27 cellular contexts compared by ENCODE assay signal in genomic region chr19:55244004-55244680, GRCh38. TPM values are rescaled to one million over a fixed set of nuclear protein-coding genes. Genes with fewer than 3 reads are reported as not detected.
DNase-seq lines count a peak whose midpoint lies in the region; ATAC-seq and TF ChIP-seq lines count a peak whose summit lies in the region.
"Had no signal": no experiment of that assay in that cellular context is flagged by ENCODE, and none has a peak within 500 bp of the region (broad histone marks: within the 10 kb centered on the region; RNA-seq: fewer than 3 reads in every experiment).

No MANE protein-coding gene starts in this region.

- POLR2A ChIA-PET in CD8-positive, alpha-beta T cell (lab: Charles Lee): no interaction called here
- POLR2A ChIA-PET in WTC11 (lab: Charles Lee): no interaction called here
- POLR2A ChIA-PET in CD4-positive, alpha-beta memory T cell (lab: Charles Lee; ENCODE audit: partially characterized antibody): interaction anchor here (1.1 to 5.3 kb wide), 3 partner anchors 11 to 15 kb away, joined by 3 to 25 read pairs (median 5); partner anchors contain the start of gene PPP6R1

- TF ChIP-seq CTCF in CD8-positive, alpha-beta T cell (IDR thresholded peaks at IDR 0.05): no peak
- TF ChIP-seq CTCF in WTC11 (IDR thresholded peaks at IDR 0.05) (no peak), osteoblast (IDR thresholded peaks at IDR 0.05; ENCODE audit: extremely low read depth, low read depth, low read length) (no peak)

- H2AFZ ChIP-seq in osteoblast (ENCODE audit: low read length): no peak overlapping the region

- no peak overlapping the region for H3K27ac ChIP-seq in CD8-positive, alpha-beta T cell (ENCODE audit: low read depth, low read length)
- no peak overlapping the region for H3K27ac ChIP-seq in osteoblast (ENCODE audit: low read depth, low read length)
- no peak overlapping the region for H3K27ac ChIP-seq in CD4-positive, alpha-beta memory T cell (ENCODE audit: low read depth, low read length)
- H3K27ac ChIP-seq: BLaER1 treated with 17β-estradiol and CSF1 and Interleukin-3, amounts not matched to agents 10 nM and 100 nM had no signal

- no peaks in the 10 kb centered on the region for H3K9me3 Mint-ChIP-seq in activated naive CD4-positive, alpha-beta T cell treated with anti-CD3 and anti-CD28 coated beads, Interleukin-2, amount 50 U/mL, for 72 hours
- no peaks in the 10 kb centered on the region for H3K9me3 Mint-ChIP-seq in CD8-positive, alpha-beta T cell
- no peaks in the 10 kb centered on the region for H3K9me3 Mint-ChIP-seq in WTC11
- H3K9me3 Mint-ChIP-seq in CD4-positive, alpha-beta memory T cell: no peaks in the 10 kb centered on the region
- H3K9me3 Mint-ChIP-seq: CD4-positive, alpha-beta T cell had no signal

- H3K27ac Mint-ChIP-seq in activated naive CD4-positive, alpha-beta T cell treated with anti-CD3 and anti-CD28 coated beads, Interleukin-2, amount 50 U/mL, for 72 hours: peak overlapping the region; percentile 44 to 82
- H3K27ac Mint-ChIP-seq in CD8-positive, alpha-beta T cell: peak overlapping the region; percentile 45
- H3K27ac Mint-ChIP-seq in WTC11: peak overlapping the region; percentile 41; the same call in 1 of the 2 replicates
- no peak overlapping the region for H3K27ac Mint-ChIP-seq in CD4-positive, alpha-beta memory T cell
- H3K27ac Mint-ChIP-seq: CD4-positive, alpha-beta T cell had no signal

- peaks cover 37% of the 10 kb centered on the region for H4K20me1 ChIP-seq in osteoblast (ENCODE audit: insufficient read depth, low read length)

- H3K27me3 Mint-ChIP-seq in CD8-positive, alpha-beta T cell (ENCODE audit: low read depth): no peaks in the 10 kb centered on the region
- H3K27me3 Mint-ChIP-seq in WTC11 (ENCODE audit: low read depth): no peaks in the 10 kb centered on the region
- no peaks in the 10 kb centered on the region for H3K27me3 Mint-ChIP-seq in CD4-positive, alpha-beta memory T cell
- H3K27me3 Mint-ChIP-seq: CD4-positive, alpha-beta T cell had no signal

- intact Hi-C loops in CD8-positive, alpha-beta T cell (cut with DNase I, micrococcal nuclease): no loop called here
- intact Hi-C loops in CD4-positive, alpha-beta memory T cell (cut with micrococcal nuclease): no loop called here

- CTCF ChIA-PET in CD8-positive, alpha-beta T cell (lab: Charles Lee): no interaction called here
- CTCF ChIA-PET in WTC11 (lab: Charles Lee): no interaction called here
- CTCF ChIA-PET in CD4-positive, alpha-beta memory T cell (lab: Charles Lee; ENCODE audit: partially characterized antibody): interaction anchor here (0.6 kb wide), 1 partner anchor 103 kb away, joined by 3 read pairs; no protein-coding TSS in a partner anchor

- DNase-seq in activated naive CD4-positive, alpha-beta T cell treated with anti-CD3 and anti-CD28 coated beads, Interleukin-2, amount 50 U/mL, for 72 hours (ENCODE audit: low spot score in 2 of 2): no peak
- no peak for DNase-seq in activated naive CD4-positive, alpha-beta T cell treated with anti-CD3 and anti-CD28 coated beads, Interleukin-2, amount 50 U/mL, for 16 hours
- no peak for DNase-seq in CD8-positive, alpha-beta T cell
- DNase-seq in WTC11 (ENCODE audit: low spot score): no peak
- peak; percentile 73 for DNase-seq in osteoblast (ENCODE audit: insufficient read length, low spot score, missing footprints)
- DNase-seq in kidney tubule cell (ENCODE audit: low spot score): no peak
- DNase-seq in CD4-positive, alpha-beta memory T cell: no peak
- DNase-seq: AML-193; Caco-2; CD4-positive, alpha-beta T cell; DMS 273 treated with DMSO at 0.1 percent for 48 hours; DMS79; EL; GDM1; GOT3; HCEC 1CT; IMR-90; KG1; MM.1S; NCI-H2029 treated with DMSO at 0.1 percent for 48 hours; NCI-H446 treated with DMSO at 0.1 percent for 48 hours; NCI-H526; NCI-H82; NK-92 treated with Interleukin-12 subunit alpha and Interleukin-12 subunit beta, amount 100 ng/mL, for 24 hours; SHP77 treated with DMSO at 0.1 percent for 48 hours had no signal

- no peaks in the 10 kb centered on the region for H3K9me3 ChIP-seq in CD8-positive, alpha-beta T cell (ENCODE audit: low read length)
- no peaks in the 10 kb centered on the region for H3K9me3 ChIP-seq in osteoblast (ENCODE audit: low read depth, low read length)
- no peaks in the 10 kb centered on the region for H3K9me3 ChIP-seq in CD4-positive, alpha-beta memory T cell (ENCODE audit: control insufficient read depth in 1 of 2, low read length in 2 of 2)
- H3K9me3 ChIP-seq: BLaER1 treated with 17β-estradiol and CSF1 and Interleukin-3, amounts not matched to agents 10 nM and 100 nM; Caco-2 had no signal

- peaks cover 22% of the 10 kb centered on the region for H3K4me1 ChIP-seq in CD8-positive, alpha-beta T cell (ENCODE audit: insufficient read depth, low read length)
- no peaks in the 10 kb centered on the region for H3K4me1 ChIP-seq in osteoblast (ENCODE audit: insufficient read depth, low read length)
- peaks cover 19% of the 10 kb centered on the region for H3K4me1 ChIP-seq in CD4-positive, alpha-beta memory T cell (ENCODE audit: insufficient read depth, low read length)
- H3K4me1 ChIP-seq: Caco-2 had no signal

- no peak overlapping the region for H3K4me3 Mint-ChIP-seq in CD8-positive, alpha-beta T cell
- H3K4me3 Mint-ChIP-seq in WTC11: no peak overlapping the region
- no peak overlapping the region for H3K4me3 Mint-ChIP-seq in CD4-positive, alpha-beta memory T cell
- H3K4me3 Mint-ChIP-seq: CD4-positive, alpha-beta T cell had no signal

- H3K36me3 ChIP-seq in CD8-positive, alpha-beta T cell (ENCODE audit: insufficient read depth, low read length): peaks cover 71% of the 10 kb centered on the region
- peaks cover 62% of the 10 kb centered on the region for H3K36me3 ChIP-seq in osteoblast (ENCODE audit: insufficient read depth, low read length)
- peaks cover 72% of the 10 kb centered on the region for H3K36me3 ChIP-seq in CD4-positive, alpha-beta memory T cell (ENCODE audit: insufficient read depth, low read length)

- H3K36me3 Mint-ChIP-seq in activated naive CD4-positive, alpha-beta T cell treated with anti-CD3 and anti-CD28 coated beads, Interleukin-2, amount 50 U/mL, for 72 hours: peaks cover 7 to 10% of the 10 kb centered on the region in 2 donors
- peaks cover 68% of the 10 kb centered on the region for H3K36me3 Mint-ChIP-seq in CD8-positive, alpha-beta T cell
- peaks cover 31% of the 10 kb centered on the region for H3K36me3 Mint-ChIP-seq in WTC11
- peaks cover 32 to 42% of the 10 kb centered on the region in 2 donors for H3K36me3 Mint-ChIP-seq in CD4-positive, alpha-beta memory T cell

- H3K4me2 ChIP-seq in osteoblast (ENCODE audit: insufficient read depth, low read length): no peak overlapping the region
- H3K4me2 ChIP-seq: BLaER1 treated with 17β-estradiol and CSF1 and Interleukin-3, amounts not matched to agents 10 nM and 100 nM had no signal

- peaks cover 41% of the 10 kb centered on the region for H3K79me2 ChIP-seq in osteoblast (ENCODE audit: insufficient read depth, low read length)

- peaks cover 18% of the 10 kb centered on the region for H3K4me1 Mint-ChIP-seq in CD8-positive, alpha-beta T cell (ENCODE audit: low read depth)
- H3K4me1 Mint-ChIP-seq in WTC11: no peaks in the 10 kb centered on the region
- H3K4me1 Mint-ChIP-seq in CD4-positive, alpha-beta memory T cell: peaks cover 12 to 22% (median 16%) of the 10 kb centered on the region in 4 donors

- ATAC-seq in activated naive CD4-positive, alpha-beta T cell treated with anti-CD3 and anti-CD28 coated beads, Interleukin-2, amount 50 U/mL, for 72 hours: no peak
- no peak for ATAC-seq in CD8-positive, alpha-beta T cell
- no peak for ATAC-seq in WTC11
- ATAC-seq: GM12878 had no signal

- H3K27me3 ChIP-seq in CD8-positive, alpha-beta T cell (ENCODE audit: insufficient read depth, low read length): no peaks in the 10 kb centered on the region
- H3K27me3 ChIP-seq in osteoblast (ENCODE audit: insufficient read depth, low read length): no peaks in the 10 kb centered on the region
- no peaks in the 10 kb centered on the region for H3K27me3 ChIP-seq in CD4-positive, alpha-beta memory T cell (ENCODE audit: insufficient read depth, low read length)
- H3K27me3 ChIP-seq: BLaER1 treated with 17β-estradiol and CSF1 and Interleukin-3, amounts not matched to agents 10 nM and 100 nM had no signal

- no peak overlapping the region for H3K4me3 ChIP-seq in CD8-positive, alpha-beta T cell (ENCODE audit: low read depth, low read length)
- H3K4me3 ChIP-seq in osteoblast (ENCODE audit: insufficient read depth, low read length): no peak overlapping the region
- no peak overlapping the region for H3K4me3 ChIP-seq in CD4-positive, alpha-beta memory T cell (ENCODE audit: low read length in 2 of 2)
- H3K4me3 ChIP-seq: BLaER1 treated with 17β-estradiol and CSF1 and Interleukin-3, amounts not matched to agents 10 nM and 100 nM; GM12878 had no signal

RNA-seq across cellular contexts. Expression of gene PPP6R1, which starts 14.7 kb away (rescaled TPM):
- 100 to 1,000 TPM; 160 to 225 TPM for total RNA-seq in activated naive CD4-positive, alpha-beta T cell treated with anti-CD3 and anti-CD28 coated beads, Interleukin-2, amount 50 U/mL, for 72 hours
- 100 to 1,000 TPM; 163 to 172 TPM for total RNA-seq in CD8-positive, alpha-beta T cell
- total RNA-seq in WTC11 (2021) (78.4 to 91.8 TPM (median 83.2 TPM) in 3 replicates), osteoblast (27.1 and 32.6 TPM in 2 replicates)
- 100 to 1,000 TPM; 161 to 162 TPM for total RNA-seq in CD4-positive, alpha-beta memory T cell
- 100 to 1,000 TPM in 1 of 2 donors, 10 to 100 TPM in 1; 22.9 to 107 TPM for polyA plus RNA-seq in CD4-positive, alpha-beta memory T cell

RNA-seq across cellular contexts. Expression of gene TMEM86B, which starts 15.6 kb away (rescaled TPM):
- total RNA-seq in activated naive CD4-positive, alpha-beta T cell treated with anti-CD3 and anti-CD28 coated beads, Interleukin-2, amount 50 U/mL, for 72 hours: 1 to 10 TPM; 7.7 to 8.1 TPM
- 1 to 10 TPM; 8.9 to 9.3 TPM for total RNA-seq in CD8-positive, alpha-beta T cell
- total RNA-seq in WTC11 (2021) (3.5 to 4.2 TPM (median 4.1 TPM) in 3 replicates), osteoblast (1.5 and 2.5 TPM in 2 replicates)
- total RNA-seq in CD4-positive, alpha-beta memory T cell: 10 to 100 TPM; 19.7 to 22.1 TPM
- polyA plus RNA-seq in CD4-positive, alpha-beta memory T cell: 1 to 10 TPM in 1 of 2 donors, not detected in 1; 3.5 TPM

RNA-seq across cellular contexts. Expression of gene PTPRH, which starts 34.8 kb away (rescaled TPM):
- under 1 TPM in 1 of 2 donors, not detected in 1; 0.19 TPM for total RNA-seq in activated naive CD4-positive, alpha-beta T cell treated with anti-CD3 and anti-CD28 coated beads, Interleukin-2, amount 50 U/mL, for 72 hours
- total RNA-seq in CD8-positive, alpha-beta T cell: not detected
- 0.41 to 0.63 TPM (median 0.44 TPM) in 3 replicates for total RNA-seq in WTC11 (2021)
- total RNA-seq in osteoblast: 0.88 and 1.1 TPM in 2 replicates
- not detected for total RNA-seq in CD4-positive, alpha-beta memory T cell
- not detected for polyA plus RNA-seq in CD4-positive, alpha-beta memory T cell
- total RNA-seq: CD4-positive, alpha-beta T cell had no signal
- polyA plus RNA-seq: GM12878 had no signal

RNA-seq across cellular contexts. Expression of gene HSPBP1, which starts 35.8 kb away (rescaled TPM):
- 10 to 100 TPM; 24.9 to 40.8 TPM for total RNA-seq in activated naive CD4-positive, alpha-beta T cell treated with anti-CD3 and anti-CD28 coated beads, Interleukin-2, amount 50 U/mL, for 72 hours
- total RNA-seq in CD8-positive, alpha-beta T cell: 10 to 100 TPM; 18.8 to 18.9 TPM
- total RNA-seq in WTC11 (2021): 57.1 to 65.2 TPM (median 60.9 TPM) in 3 replicates
- total RNA-seq in osteoblast: 20.6 and 26.4 TPM in 2 replicates
- total RNA-seq in CD4-positive, alpha-beta memory T cell: 10 to 100 TPM; 17.9 to 18.5 TPM
- 10 to 100 TPM; 35.7 to 38.7 TPM for polyA plus RNA-seq in CD4-positive, alpha-beta memory T cell

RNA-seq across cellular contexts. Expression of gene BRSK1, which starts 39.7 kb away (rescaled TPM):
- total RNA-seq in activated naive CD4-positive, alpha-beta T cell treated with anti-CD3 and anti-CD28 coated beads, Interleukin-2, amount 50 U/mL, for 72 hours: 1 to 10 TPM; 6.7 to 8.4 TPM
- total RNA-seq in CD8-positive, alpha-beta T cell: 1 to 10 TPM; 5.2 to 6.0 TPM
- 49.2 to 52.4 TPM (median 49.7 TPM) in 3 replicates for total RNA-seq in WTC11 (2021)
- total RNA-seq in osteoblast: 1.8 and 4.0 TPM in 2 replicates
- total RNA-seq in CD4-positive, alpha-beta memory T cell: 1 to 10 TPM; 1.4 to 1.7 TPM
- polyA plus RNA-seq in CD4-positive, alpha-beta memory T cell: not detected

Comparison
In these comparisons a context has a peak if more than half of its experiments do, and no peak if none do; other contexts are left out.
1. H3K27ac Mint-ChIP-seq: peak in activated naive CD4-positive, alpha-beta T cell treated with anti-CD3 and anti-CD28 coated beads, Interleukin-2, amount 50 U/mL, for 72 hours (2 of 2), CD8-positive, alpha-beta T cell (single experiment) and WTC11 (single experiment); none in CD4-positive, alpha-beta memory T cell (0 of 7).